Comparison of ENCODE assay signal across 10 cellular contexts in the genomic region with DNA sequence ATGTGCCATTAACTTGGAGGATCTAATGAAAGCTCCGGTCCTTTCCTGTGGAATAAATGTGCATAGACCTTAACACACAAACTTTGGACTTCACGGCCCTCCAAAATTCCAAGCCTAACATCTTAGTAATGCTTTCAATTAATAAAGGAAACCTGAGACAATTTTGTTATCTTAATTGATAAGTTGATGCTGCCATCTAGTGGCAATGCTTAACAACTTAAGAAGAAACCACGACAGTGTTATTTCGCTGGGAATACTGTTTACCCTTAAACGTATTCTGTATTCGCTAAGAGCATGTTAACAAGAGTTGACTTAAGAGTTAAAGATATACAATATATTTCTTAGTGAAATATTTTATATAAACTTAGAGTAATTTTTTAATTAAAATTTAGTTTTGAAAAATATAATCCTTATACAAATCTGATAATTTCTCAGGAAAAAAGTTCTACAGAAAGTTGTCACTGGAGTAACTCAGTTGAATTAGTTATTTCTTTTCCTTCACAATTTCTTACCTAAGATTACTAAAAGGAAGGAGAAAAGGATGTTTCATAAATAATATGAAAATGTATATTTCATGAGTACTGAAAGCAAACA. TPM values are rescaled to one million over a fixed set of nuclear protein-coding genes. Genes with fewer than 3 reads are reported as not detected.
DNase-seq lines count a peak whose midpoint lies in the region; ATAC-seq and TF ChIP-seq lines count a peak whose summit lies in the region.
"Had no signal": no experiment of that assay in that cellular context is flagged by ENCODE, and none has a peak within 500 bp of the region (broad histone marks: within the 10 kb centered on the region; RNA-seq: fewer than 3 reads in every experiment).

No MANE protein-coding gene starts in this region.

- H3K9ac ChIP-seq in parathyroid adenoma: no peak overlapping the region
- H3K9ac ChIP-seq: BLaER1 had no signal

- TF ChIP-seq EP300 in Ishikawa (IDR thresholded peaks at IDR 0.05; ENCODE audit: borderline replicate concordance): no peak

- no peaks in the 10 kb centered on the region for H3K79me2 ChIP-seq in parathyroid adenoma

- H3K27me3 ChIP-seq in parathyroid adenoma (ENCODE audit: control insufficient read depth, insufficient read depth, low read length): no peaks in the 10 kb centered on the region
- H3K27me3 ChIP-seq: BLaER1 had no signal

- TF ChIP-seq RAD21 in Ishikawa (IDR thresholded peaks at IDR 0.05; ENCODE audit: low read depth): peak; percentile 53

- no peak overlapping the region for H3K4me3 ChIP-seq in parathyroid adenoma (ENCODE audit: low read depth, low read length)
- H3K4me3 ChIP-seq: BLaER1 had no signal

- no peaks in the 10 kb centered on the region for H3K4me1 ChIP-seq in parathyroid adenoma
- H3K4me1 ChIP-seq: BLaER1 had no signal

- no peaks in the 10 kb centered on the region for H3K36me3 ChIP-seq in parathyroid adenoma (ENCODE audit: control insufficient read depth, insufficient read depth, low read length)
- H3K36me3 ChIP-seq: BLaER1 had no signal

- H2AFZ ChIP-seq in parathyroid adenoma: no peak overlapping the region

- no peak for ATAC-seq in GM19023 (IDR thresholded peaks at IDR 0.05; ENCODE audit: unreplicated experiment)
- ATAC-seq: stimulated activated naive CD8-positive, alpha-beta T cell treated with anti-CD3 and anti-CD28 coated beads, Interleukin-15, amount 100 ng/mL, for 72 hours had no signal

- TF ChIP-seq CTCF in parathyroid adenoma (IDR thresholded peaks at IDR 0.05): peak; percentile 14

- DNase-seq in DMS79 (lab: John Stamatoyannopoulos, UW): peak; percentile 4
- no peak for DNase-seq in DMS79 treated with DMSO at 0.1 percent for 48 hours (lab: John Stamatoyannopoulos, UW)
- DNase-seq in RPMI7951 (ENCODE audit: low read depth): peak; percentile 49
- DNase-seq in erythroblast (lab: John Stamatoyannopoulos, UW): peak; percentile 56 to 72
- DNase-seq in cortex of kidney (lab: John Stamatoyannopoulos, UW): no peak

- no peaks in the 10 kb centered on the region for H3K9me3 ChIP-seq in parathyroid adenoma (ENCODE audit: control insufficient read depth, low read length)
- H3K9me3 ChIP-seq: BLaER1 had no signal

- H3K27ac ChIP-seq in parathyroid adenoma: no peak overlapping the region
- H3K27ac ChIP-seq: BLaER1 had no signal

- TF ChIP-seq POLR2A in erythroblast (IDR thresholded peaks at IDR 0.05; ENCODE audit: low read length): no peak

- no peak overlapping the region for H3K4me2 ChIP-seq in parathyroid adenoma (ENCODE audit: low read length)
- H3K4me2 ChIP-seq: BLaER1 had no signal

TF ChIP-seq in Ishikawa, 13 proteins besides CTCF, POLR2A, EP300 and RAD21:
- TF ChIP-seq CEBPB (IDR thresholded peaks at IDR 0.05) (no peak), TCF12 (IDR thresholded peaks at IDR 0.05; ENCODE audit: low read depth) (no peak), TAF1 (IDR thresholded peaks at IDR 0.05; ENCODE audit: low read depth) (no peak), CREB1 (IDR thresholded peaks at IDR 0.05; ENCODE audit: low read depth) (no peak), ZBTB7A (IDR thresholded peaks at IDR 0.05; ENCODE audit: low read depth) (no peak), EGR1 (IDR thresholded peaks at IDR 0.05) (no peak), YY1 (IDR thresholded peaks at IDR 0.05; ENCODE audit: low read depth) (no peak), TEAD4 (IDR thresholded peaks at IDR 0.05) (no peak)
- TF ChIP-seq, protein P1, sequence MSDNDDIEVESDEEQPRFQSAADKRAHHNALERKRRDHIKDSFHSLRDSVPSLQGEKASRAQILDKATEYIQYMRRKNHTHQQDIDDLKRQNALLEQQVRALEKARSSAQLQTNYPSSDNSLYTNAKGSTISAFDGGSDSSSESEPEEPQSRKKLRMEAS (IDR thresholded peaks at IDR 0.05): no peak

RNA-seq across cellular contexts. Expression of a gene that starts 35.0 kb away (rescaled TPM):
- total RNA-seq in RPMI7951 (2014; rRNA removed; shearing (Covaris generic)): not detected in 2 replicates

Comparison
In these comparisons a context has a peak if more than half of its experiments do, and no peak if none do; other contexts are left out.
1. DNase-seq: peak in DMS79 (single experiment), RPMI7951 (single experiment) and erythroblast (2 of 2); none in DMS79 treated with DMSO at 0.1 percent for 48 hours (single experiment) and cortex of kidney (single experiment).